9 cellular contexts compared by ENCODE assay signal in the genomic region with DNA sequence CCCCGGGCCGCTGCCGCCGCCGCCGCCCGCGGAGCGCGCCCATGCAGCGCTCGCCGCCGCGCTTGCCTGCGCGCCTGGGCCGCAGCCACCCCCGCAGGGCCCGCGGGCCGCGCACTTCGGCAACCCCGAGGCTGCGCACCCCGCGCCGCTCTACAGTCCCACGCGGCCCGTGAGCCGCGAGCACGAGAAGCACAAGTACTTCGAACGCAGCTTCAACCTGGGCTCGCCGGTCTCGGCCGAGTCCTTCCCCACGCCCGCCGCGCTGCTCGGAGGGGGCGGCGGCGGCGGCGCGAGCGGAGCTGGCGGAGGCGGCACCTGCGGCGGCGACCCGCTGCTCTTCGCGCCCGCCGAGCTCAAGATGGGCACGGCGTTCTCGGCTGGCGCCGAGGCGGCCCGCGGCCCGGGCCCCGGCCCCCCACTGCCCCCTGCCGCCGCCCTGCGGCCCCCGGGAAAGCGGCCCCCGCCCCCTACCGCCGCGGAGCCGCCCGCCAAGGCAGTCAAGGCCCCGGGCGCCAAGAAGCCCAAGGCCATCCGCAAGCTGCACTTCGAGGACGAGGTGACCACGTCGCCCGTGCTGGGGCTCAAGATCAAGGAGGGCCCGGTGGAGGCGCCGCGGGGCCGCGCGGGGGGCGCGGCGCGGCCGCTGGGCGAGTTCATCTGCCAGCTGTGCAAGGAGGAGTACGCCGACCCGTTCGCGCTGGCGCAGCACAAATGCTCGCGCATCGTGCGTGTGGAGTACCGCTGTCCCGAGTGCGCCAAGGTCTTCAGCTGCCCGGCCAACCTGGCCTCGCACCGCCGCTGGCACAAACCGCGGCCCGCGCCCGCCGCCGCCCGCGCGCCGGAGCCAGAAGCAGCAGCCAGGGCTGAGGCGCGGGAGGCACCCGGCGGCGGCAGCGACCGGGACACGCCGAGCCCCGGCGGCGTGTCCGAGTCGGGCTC. TPM values are rescaled to one million over a fixed set of nuclear protein-coding genes. Genes with fewer than 3 reads are reported as not detected.
DNase-seq lines count a peak whose midpoint lies in the region; ATAC-seq lines count a peak whose summit lies in the region.
"Had no signal": no experiment of that assay in that cellular context is flagged by ENCODE, and none has a peak within 500 bp of the region (broad histone marks: within the 10 kb centered on the region; RNA-seq: fewer than 3 reads in every experiment).

No MANE protein-coding gene starts in this region.

- peaks cover 0 to 3% (median 0%) of the 10 kb centered on the region in 9 donors for H3K9me3 Mint-ChIP-seq in naive thymus-derived CD8-positive, alpha-beta T cell

- H3K36me3 Mint-ChIP-seq in naive thymus-derived CD8-positive, alpha-beta T cell = peaks cover 0 to 5% (median 5%) of the 10 kb centered on the region in 3 donors

- peak overlapping the region; percentile 52 for H3K4me3 ChIP-seq in rectal smooth muscle tissue (ENCODE audit: low read length)
- H3K4me3 ChIP-seq: SJSA1 had no signal

- H3K27ac ChIP-seq in rectal smooth muscle tissue (ENCODE audit: low read depth, low read length) = no peak overlapping the region
- H3K27ac ChIP-seq: epithelial cell of prostate, SJSA1 had no signal

- H3K27me3 ChIP-seq in rectal smooth muscle tissue (ENCODE audit: control insufficient read depth, insufficient read depth, low read length) = peaks cover 19% of the 10 kb centered on the region

- DNase-seq in NCI-H146 (lab: John Stamatoyannopoulos, UW) (peak; percentile 76), ecto neural progenitor cell (ENCODE audit: low spot score) (peak; percentile 65), NCI-H1048 (lab: John Stamatoyannopoulos, UW) (no peak)
- DNase-seq in naive thymus-derived CD8-positive, alpha-beta T cell = no peak

- no peak overlapping the region for H3K27ac Mint-ChIP-seq in naive thymus-derived CD8-positive, alpha-beta T cell

- no peak overlapping the region for H3K4me3 Mint-ChIP-seq in naive thymus-derived CD8-positive, alpha-beta T cell

- H3K9ac ChIP-seq in rectal smooth muscle tissue (ENCODE audit: low read length) = no peak overlapping the region

- H3K4me1 Mint-ChIP-seq in naive thymus-derived CD8-positive, alpha-beta T cell = peaks cover 5 to 19% (median 12%) of the 10 kb centered on the region in 4 donors

- POLR2A ChIA-PET in naive thymus-derived CD8-positive, alpha-beta T cell (lab: Charles Lee) = no interaction called here

- no peaks in the 10 kb centered on the region for H3K4me1 ChIP-seq in rectal smooth muscle tissue (ENCODE audit: control insufficient read depth, insufficient read depth, low read length)
- H3K4me1 ChIP-seq: SJSA1 had no signal

- H3K36me3 ChIP-seq in rectal smooth muscle tissue (ENCODE audit: control insufficient read depth, insufficient read depth, low read length) = no peaks in the 10 kb centered on the region
- H3K36me3 ChIP-seq: SJSA1 had no signal

- peaks cover 26 to 68% (median 51%) of the 10 kb centered on the region in 5 donors for H3K27me3 Mint-ChIP-seq in naive thymus-derived CD8-positive, alpha-beta T cell

- ATAC-seq in GM18868 (IDR thresholded peaks at IDR 0.05; ENCODE audit: unreplicated experiment) (peak; percentile 30), HG03439 (IDR thresholded peaks at IDR 0.05; ENCODE audit: unreplicated experiment) (no peak)
- ATAC-seq in naive thymus-derived CD8-positive, alpha-beta T cell = no peak

RNA-seq across cellular contexts. Expression of gene INSM1, which starts 0.8 kb away (rescaled TPM):
- total RNA-seq in naive thymus-derived CD8-positive, alpha-beta T cell = not detected
- not detected for polyA plus RNA-seq in naive thymus-derived CD8-positive, alpha-beta T cell
- total RNA-seq: SJSA1 had no signal

Comparison
In these comparisons a context has a peak if more than half of its experiments do, and no peak if none do; other contexts are left out.
1. DNase-seq: peak in NCI-H146 (single experiment) and ecto neural progenitor cell (single experiment); none in naive thymus-derived CD8-positive, alpha-beta T cell (0 of 10) and NCI-H1048 (single experiment).